In the genomic region with DNA sequence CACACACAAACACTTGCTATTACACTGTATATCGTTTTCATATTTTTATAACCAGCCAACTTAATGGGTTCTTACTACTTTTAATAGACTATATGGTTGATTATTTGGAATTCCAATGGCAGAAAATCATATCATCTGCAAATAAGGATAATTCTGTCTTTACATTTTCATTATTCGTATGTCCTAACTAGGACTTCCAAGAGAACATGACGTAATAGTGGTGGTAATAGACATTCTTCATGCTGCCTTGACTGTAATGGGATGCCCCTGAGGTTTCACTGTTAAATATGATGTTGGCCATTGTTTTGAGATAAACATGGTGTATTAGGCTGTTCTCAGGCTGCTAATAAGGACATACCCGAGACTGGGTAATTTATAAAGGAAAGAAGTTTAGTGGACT, we compare ENCODE assay signal across 11 cellular contexts. TPM values are rescaled to one million over a fixed set of nuclear protein-coding genes. Genes with fewer than 3 reads are reported as not detected.
"Had no signal": no experiment of that assay in that cellular context is flagged by ENCODE, and none has a peak within 500 bp of the region (broad histone marks: within the 10 kb centered on the region; RNA-seq: fewer than 3 reads in every experiment).

No MANE protein-coding gene starts in this region.

- H3K27ac ChIP-seq: GM23248, HL-60 had no signal

- H3K9me3 ChIP-seq: HAP-1 had no signal

- H2AFZ ChIP-seq: GM23248 had no signal

- H3K36me3 ChIP-seq: HAP-1 had no signal

- H3K4me3 Mint-ChIP-seq: HFFc6 had no signal

- H3K4me3 ChIP-seq: GM23248, HAP-1 had no signal

- ATAC-seq: HCT116 had no signal

- H3K27ac Mint-ChIP-seq: HFFc6 had no signal

- H3K9me3 Mint-ChIP-seq: HFFc6 had no signal

- H3K4me1 ChIP-seq: HAP-1 had no signal

- DNase-seq: GM23248, GOT3, H7, HFFc6, IMR-90, KBM-7 had no signal

- H3K9ac ChIP-seq: GM23248 had no signal

RNA-seq across cellular contexts. Expression of a gene that starts 45.2 kb away (rescaled TPM):
- total RNA-seq: GM23248, H4, H7, HFFc6, HT1080, IMR-90 had no signal
- polyA plus RNA-seq: GM23248, IMR-90 had no signal
